ENCODE assay signal across 8 cellular contexts in the genomic region with DNA sequence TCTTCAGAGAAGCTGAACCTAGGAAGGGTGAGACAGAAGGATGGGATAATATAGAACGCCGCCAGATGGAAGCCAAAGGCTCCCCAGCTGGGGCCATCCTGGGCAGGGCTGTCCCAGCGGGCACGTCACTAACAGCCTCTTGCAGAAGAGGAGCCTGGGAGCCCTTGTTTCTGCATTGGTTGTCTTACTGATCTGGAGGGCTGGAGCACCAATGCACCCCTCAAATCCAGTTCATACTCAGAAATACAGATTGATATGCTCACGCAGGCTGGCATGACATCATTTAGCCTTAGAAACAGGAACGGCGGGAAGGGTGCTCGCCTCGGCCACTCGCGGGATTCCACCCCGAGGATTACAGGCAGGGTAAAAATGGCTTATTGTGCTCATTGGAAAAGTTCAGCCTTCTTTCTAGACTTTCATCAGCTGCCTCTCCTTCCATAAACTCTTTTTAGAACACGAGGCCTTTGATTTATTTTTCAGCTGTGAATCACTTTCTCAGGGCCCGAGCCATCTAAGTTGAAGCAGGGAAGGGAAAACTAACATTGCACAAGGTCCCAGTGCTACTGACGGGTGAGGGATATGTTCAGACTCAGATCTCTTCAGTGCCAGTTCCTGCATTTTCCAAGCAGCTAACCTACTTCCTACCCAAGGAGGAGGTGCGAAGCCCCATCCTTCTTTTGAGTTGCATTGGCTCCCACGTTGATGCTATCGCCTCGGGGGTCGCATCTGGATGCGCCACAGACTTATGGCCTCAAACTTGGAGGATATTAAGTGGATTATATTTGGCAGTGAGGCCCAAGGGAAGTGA.
DNase-seq lines count a peak whose midpoint lies in the region; ATAC-seq, FAIRE-seq and TF ChIP-seq lines count a peak whose summit lies in the region.

No MANE protein-coding gene starts in this region.

- H3K27me3 ChIP-seq in esophagus (ENCODE audit: control insufficient read depth in 1 of 2, insufficient read depth in 2 of 2, low read length in 2 of 2) (no peaks in the 10 kb centered on the region), pancreas (no peaks in the 10 kb centered on the region), Caco-2 (replicated peaks; ENCODE audit: control insufficient read depth, insufficient read depth, low read length) (no peaks in the 10 kb centered on the region)

- no peak for FAIRE-seq in pancreas (lab: Jason Lieb, UNC)

- peak overlapping the region; percentile 75 to 91 for H3K27ac ChIP-seq in esophagus (ENCODE audit: low read depth in 2 of 2, low read length in 1 of 2)
- H3K27ac ChIP-seq in pancreas = peak overlapping the region in 3 of 4 donors; percentile 58 to 86 (median 70)

- H3K4me1 ChIP-seq in esophagus (ENCODE audit: control insufficient read depth in 2 of 2, insufficient read depth in 2 of 2, low read length in 1 of 2) (peaks cover 4 to 17% of the 10 kb centered on the region in 2 donors), pancreas (peaks cover 0 to 14% (median 4%) of the 10 kb centered on the region in 3 donors), Caco-2 (no peaks in the 10 kb centered on the region)

- TF ChIP-seq CTCF in Calu3 (IDR thresholded peaks at IDR 0.05; ENCODE audit: unreplicated experiment) = no peak
- TF ChIP-seq CTCF in pancreas (IDR thresholded peaks at IDR 0.05) = no peak
- no peak for TF ChIP-seq CTCF in Caco-2 (IDR thresholded peaks at IDR 0.05; ENCODE audit: insufficient read depth in 1 of 2, low read depth in 1 of 2, low read length in 1 of 2, severe bottlenecking in 1 of 2, unreplicated experiment in 1 of 2)

- H3K4me3 ChIP-seq in esophagus (ENCODE audit: low read depth in 1 of 2, low read length in 2 of 2) (no peak overlapping the region), pancreas (no peak overlapping the region), Caco-2 (ENCODE audit: low read depth, low read length) (no peak overlapping the region)

- H3K27me3 Mint-ChIP-seq in Calu3 (ENCODE audit: unreplicated experiment) (no peaks in the 10 kb centered on the region), Caco-2 (ENCODE audit: insufficient read depth, unreplicated experiment) (no peaks in the 10 kb centered on the region)

- intact Hi-C loops in Calu3 (cut with micrococcal nuclease; ENCODE audit: unreplicated experiment) = no loop called here
- intact Hi-C loops in pancreas (cut with DNase I) = loop anchor here in 1 of 3 donors (10.0 kb wide), 1 partner anchor 764 kb away; no protein-coding TSS in a partner anchor
- intact Hi-C loops in Caco-2 (cut with micrococcal nuclease; ENCODE audit: unreplicated experiment) = no loop called here

- DNase-seq in Calu3 (no peak), pancreas (no peak), Caco-2 (no peak)
- DNase-seq in activated CD4-positive, alpha-beta T cell treated with anti-CD3 and anti-CD28 coated beads for 1 hour = no peak
- no peak for DNase-seq in stimulated activated CD4-positive, alpha-beta T cell treated with anti-CD3 and anti-CD28 coated beads, Interleukin-15, amount 100 ng/mL, for 24 hours

- 70 to 78% methylated on average over 21 of the region's 21 CpGs for WGBS in esophagus, 2 donors
- 90% methylated on average over 21 of the region's 21 CpGs for WGBS in pancreas, 2 donors

- H3K4me3 Mint-ChIP-seq in Calu3 (ENCODE audit: low read depth, unreplicated experiment) = peak overlapping the region; percentile 57
- no peak overlapping the region for H3K4me3 Mint-ChIP-seq in Caco-2 (ENCODE audit: unreplicated experiment)

- CTCF ChIA-PET in Calu3 (lab: Charles Lee) (no interaction called here), Caco-2 (lab: Charles Lee) (interaction anchor here (0.6 kb wide), 1 partner anchor 479 kb away, joined by 4 read pairs; no protein-coding TSS in a partner anchor)

- H3K9me3 Mint-ChIP-seq in Calu3 (ENCODE audit: low read depth, unreplicated experiment) (no peaks in the 10 kb centered on the region), Caco-2 (ENCODE audit: unreplicated experiment) (no peaks in the 10 kb centered on the region)

- peak overlapping the region; percentile 55 for H3K27ac Mint-ChIP-seq in Calu3 (ENCODE audit: unreplicated experiment)
- no peak overlapping the region for H3K27ac Mint-ChIP-seq in Caco-2 (ENCODE audit: unreplicated experiment)

- ATAC-seq in pancreas (peak in 2 of 4 donors; percentile 1 to 6), GM19035 (IDR thresholded peaks at IDR 0.05; ENCODE audit: unreplicated experiment) (no peak)

- H3K36me3 ChIP-seq in esophagus (ENCODE audit: control insufficient read depth in 2 of 2, insufficient read depth in 2 of 2, low read length in 1 of 2) (no peaks in the 10 kb centered on the region), pancreas (no peaks in the 10 kb centered on the region), Caco-2 (ENCODE audit: control insufficient read depth, insufficient read depth, low read length) (no peaks in the 10 kb centered on the region)

- BruUV-seq in Calu3 (replicated peaks; lab: Mats Ljungman, UMichigan) = no TSS peak
- BruUV-seq in Caco-2 (replicated peaks; lab: Mats Ljungman, UMichigan) = no TSS peak

- POLR2A ChIA-PET in Caco-2 (lab: Charles Lee) = no interaction called here

- H3K4me1 Mint-ChIP-seq in Calu3 (ENCODE audit: low read depth, unreplicated experiment) (peaks cover 10% of the 10 kb centered on the region), Caco-2 (ENCODE audit: low read depth, unreplicated experiment) (no peaks in the 10 kb centered on the region)

- H3K9me3 ChIP-seq in esophagus (ENCODE audit: control insufficient read depth in 2 of 2, insufficient read depth in 1 of 2, low read depth in 1 of 2, low read length in 1 of 2) = no peaks in the 10 kb centered on the region
- H3K9me3 ChIP-seq in pancreas = no peaks in the 10 kb centered on the region
- no peaks in the 10 kb centered on the region for H3K9me3 ChIP-seq in Caco-2

- no peaks in the 10 kb centered on the region for H3K36me3 Mint-ChIP-seq in Calu3 (ENCODE audit: insufficient read depth, unreplicated experiment)
- H3K36me3 Mint-ChIP-seq in Caco-2 (ENCODE audit: insufficient read depth, unreplicated experiment) = peaks cover 7% of the 10 kb centered on the region

TF ChIP-seq in PFSK-1, 5 proteins besides CTCF, POLR2A, EP300 and RAD21:
- TF ChIP-seq SIN3A (IDR thresholded peaks at IDR 0.05; ENCODE audit: borderline replicate concordance, insufficient read depth, low read length) (no peak), REST (IDR thresholded peaks at IDR 0.05; ENCODE audit: insufficient read depth in 1 of 2, low read depth in 2 of 2, low read length in 2 of 2) (no peak), POLR2AphosphoS5 (IDR thresholded peaks at IDR 0.05; ENCODE audit: low read depth, low read length) (peak; percentile 35; the same call in 1 of the 2 replicates), TAF1 (IDR thresholded peaks at IDR 0.05; ENCODE audit: borderline replicate concordance, insufficient read depth, low read length) (no peak), FOXP2 (optimal IDR thresholded peaks at IDR 0.05; ENCODE audit: borderline replicate concordance, extremely low read depth, extremely low read length, insufficient read depth) (no peak)
